25 cellular contexts compared by ENCODE assay signal in the genomic region with DNA sequence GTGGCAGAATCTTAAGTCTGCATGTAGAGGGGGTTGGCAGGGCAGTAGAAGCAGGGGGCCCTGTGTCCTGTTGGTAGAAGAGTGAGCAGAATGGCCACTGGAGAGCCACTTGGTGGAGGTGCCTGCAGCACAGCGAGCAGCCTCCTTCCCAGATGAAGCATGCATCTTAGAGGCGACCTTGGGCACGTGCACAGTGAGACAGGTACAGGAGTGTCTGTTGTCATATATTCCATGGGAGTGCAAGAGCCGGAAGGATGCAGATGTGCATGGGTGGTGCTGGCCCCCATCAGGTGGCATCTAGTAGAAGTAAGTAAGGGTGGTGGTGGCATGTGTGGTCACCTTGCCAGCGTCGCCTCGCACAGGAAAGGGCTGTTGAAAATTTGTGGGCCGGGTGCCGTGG. TPM values are rescaled to one million over a fixed set of nuclear protein-coding genes. Genes with fewer than 3 reads are reported as not detected.
DNase-seq lines count a peak whose midpoint lies in the region; ATAC-seq and TF ChIP-seq lines count a peak whose summit lies in the region.
"Had no signal": no experiment of that assay in that cellular context is flagged by ENCODE, and none has a peak within 500 bp of the region (broad histone marks: within the 10 kb centered on the region; RNA-seq: fewer than 3 reads in every experiment).

No MANE protein-coding gene starts in this region.

- TF ChIP-seq CTCF in RWPE1 (conservative IDR thresholded peaks at IDR 0.05; ENCODE audit: low read depth) (no peak), left lung (IDR thresholded peaks at IDR 0.05) (no peak), transverse colon (IDR thresholded peaks at IDR 0.05) (no peak), lower lobe of right lung (IDR thresholded peaks at IDR 0.05) (no peak)

- in situ Hi-C loops in transverse colon (cut with MboI; ENCODE audit: low pct_ligation_motif_present in 1 of 4, low pct_unique_long_range_greater_than_20kb in 1 of 4, low sequenced_read_pairs in 3 of 4), result no loop called here

- H3K4me3 ChIP-seq in left lung (no peak overlapping the region), transverse colon (no peak overlapping the region), lower lobe of right lung (no peak overlapping the region)
- H3K4me3 ChIP-seq: heart right ventricle, MG63, testis had no signal

- H3K9me3 ChIP-seq in left lung (no peaks in the 10 kb centered on the region), transverse colon (no peaks in the 10 kb centered on the region), lower lobe of right lung (no peaks in the 10 kb centered on the region)
- H3K9me3 ChIP-seq: heart right ventricle, MG63, testis had no signal

- H3K27ac ChIP-seq in RWPE1, result peak overlapping the region; percentile 64; the same call in 1 of the 2 replicates
- peak overlapping the region in 1 of 2 donors; percentile 18 for H3K27ac ChIP-seq in left lung
- H3K27ac ChIP-seq in transverse colon, result peak overlapping the region; percentile 54 to 60 (median 58)
- H3K27ac ChIP-seq in lower lobe of right lung, result no peak overlapping the region
- H3K27ac ChIP-seq: brain microvascular endothelial cell, heart right ventricle, testis had no signal

- peak; percentile 54 for DNase-seq in activated effector memory CD4-positive, alpha-beta T cell treated with anti-CD3 and anti-CD28 coated beads, Interleukin-2, amount 50 U/mL, for 16 hours
- no peak for DNase-seq in activated effector memory CD4-positive, alpha-beta T cell treated with Interleukin-2 at 50 U/mL for 16 hours
- DNase-seq in RWPE1 (ENCODE audit: low spot score) (no peak), left lung (no peak), transverse colon (no peak), mesenteric fat pad (ENCODE audit: low spot score) (no peak), lower lobe of right lung (no peak)
- DNase-seq: activated CD4-positive, alpha-beta T cell treated with anti-CD3 and anti-CD28 coated beads, Interleukin-2, amount 50 U/mL, for 48 hours; activated CD4-positive, CD25-positive, alpha-beta regulatory T cell; activated naive CD4-positive, alpha-beta T cell treated with anti-CD3 and anti-CD28 coated beads, Interleukin-2, amount 10 ng/mL, durations not matched to agents 7 days and 5 days; AML-193; brain microvascular endothelial cell; CD8-positive, alpha-beta memory T cell; GDM1; HCEC 1CT; heart right ventricle; left cardiac atrium; mesenchymal stem cell; MG63; NCI-H2081 treated with DMSO at 0.1 percent for 48 hours; stimulated activated naive CD4-positive, alpha-beta T cell treated with Interleukin-2 at 50 U/mL for 16 hours; T1000; testis had no signal

- ATAC-seq in left lung, result peak; percentile 9
- no peak for ATAC-seq in HG02588 (IDR thresholded peaks at IDR 0.05; ENCODE audit: unreplicated experiment)
- no peak for ATAC-seq in lower lobe of right lung
- ATAC-seq: heart right ventricle, Right ventricle myocardium inferior had no signal

- 92% methylated on average over 9 of the region's 9 CpGs; no CpG with 5 or more reads in 1 of the 2 donors for WGBS in transverse colon (ENCODE audit: low coverage in 1 of 2), 2 donors

- CTCF ChIA-PET in RWPE1 (lab: Yijun Ruan, JAX), result interaction anchor here (0.6 kb wide), 1 partner anchor 171 kb away, joined by 3 read pairs; no protein-coding TSS in a partner anchor

- no peak for TF ChIP-seq POLR2A in transverse colon (IDR thresholded peaks at IDR 0.05)

- H3K27me3 ChIP-seq in left lung (no peaks in the 10 kb centered on the region), transverse colon (no peaks in the 10 kb centered on the region), lower lobe of right lung (ENCODE audit: low read depth) (no peaks in the 10 kb centered on the region)
- H3K27me3 ChIP-seq: brain microvascular endothelial cell, heart right ventricle, MG63, testis had no signal

- H3K4me1 ChIP-seq in left lung, result peaks cover 3 to 31% of the 10 kb centered on the region in 2 donors
- peaks cover 14 to 61% (median 24%) of the 10 kb centered on the region in 4 donors for H3K4me1 ChIP-seq in transverse colon
- peaks cover 49% of the 10 kb centered on the region for H3K4me1 ChIP-seq in lower lobe of right lung
- H3K4me1 ChIP-seq: testis had no signal

- intact Hi-C loops in left lung (cut with DNase I), result no loop called here
- intact Hi-C loops in transverse colon (cut with DNase I; ENCODE audit: low total_unique reads), result no loop called here
- intact Hi-C loops in lower lobe of right lung (cut with DNase I), result no loop called here

- POLR2A ChIA-PET in RWPE1 (lab: Yijun Ruan, JAX; ENCODE audit: low non-redundant PET), result no interaction called here

- no peak for TF ChIP-seq EP300 in transverse colon (IDR thresholded peaks at IDR 0.05; ENCODE audit: low read depth)

- H3K36me3 ChIP-seq in left lung (no peaks in the 10 kb centered on the region), transverse colon (no peaks in the 10 kb centered on the region), lower lobe of right lung (no peaks in the 10 kb centered on the region)
- H3K36me3 ChIP-seq: brain microvascular endothelial cell, heart right ventricle, MG63 had no signal

RNA-seq across cellular contexts. Expression of a gene that starts 53.9 kb away (rescaled TPM):
- total RNA-seq in left lung (100 to 1,000 TPM; 110 to 157 TPM), transverse colon (100 to 1,000 TPM in 2 of 4 donors, 10 to 100 TPM in 2; 56.9 to 124 (median 93.2) TPM), mesenteric fat pad (115 TPM), lower lobe of right lung (118 TPM)
